ENCODE assay signal across 8 cellular contexts in genomic region chr12:14770495-14771313, GRCh38. TPM values are rescaled to one million over a fixed set of nuclear protein-coding genes. Genes with fewer than 3 reads are reported as not detected.
DNase-seq lines count a peak whose midpoint lies in the region; TF ChIP-seq lines count a peak whose summit lies in the region.

No MANE protein-coding gene starts in this region.

- H3K4me3 ChIP-seq in GM23248 (peak overlapping the region; percentile 93), fibroblast of villous mesenchyme (ENCODE audit: low read depth, low read length) (peak overlapping the region; percentile 98)

- H3K4me2 ChIP-seq in GM23248 (ENCODE audit: unreplicated experiment): peak overlapping the region; percentile 94

- peaks cover 24% of the 10 kb centered on the region for H3K36me3 Mint-ChIP-seq in nephron progenitor cell (ENCODE audit: low read depth)
- peaks cover 49% of the 10 kb centered on the region for H3K36me3 Mint-ChIP-seq in stimulated activated naive CD8-positive, alpha-beta T cell treated with anti-CD3 and anti-CD28 coated beads, Interleukin-15, Interleukin-2, amounts not matched to agents 100 ng/mL and 50 ng/mL, for 24 hours (ENCODE audit: low read depth)

- TF ChIP-seq CTCF in RWPE1 (conservative IDR thresholded peaks at IDR 0.05; ENCODE audit: low read depth) (no peak), fibroblast of villous mesenchyme (IDR thresholded peaks at IDR 0.05; ENCODE audit: insufficient read depth, low read depth, low read length) (no peak), nephron progenitor cell (IDR thresholded peaks at IDR 0.05) (no peak)

- WGBS in GM23248 (ENCODE audit: low coverage in 1 of 2, low lambda C conversion rate in 2 of 2, missing lambda C conversion rate in 2 of 2), 2 experiments: 0 to 1% methylated on average over 51 to 53 of the region's 53 CpGs

- peak overlapping the region; percentile 99 for H3K4me3 Mint-ChIP-seq in nephron progenitor cell
- peak overlapping the region; percentile 97 for H3K4me3 Mint-ChIP-seq in stimulated activated naive CD8-positive, alpha-beta T cell treated with anti-CD3 and anti-CD28 coated beads, Interleukin-15, Interleukin-2, amounts not matched to agents 100 ng/mL and 50 ng/mL, for 24 hours

- in situ Hi-C loops in GM23248 (cut with MboI): no loop called here

- DNase-seq in DMS79 (lab: John Stamatoyannopoulos, UW) (peak; percentile 81), GM23248 (peak; percentile 90), Kasumi-1 (lab: John Stamatoyannopoulos, UW) (peak; percentile 66 to 67), RWPE1 (ENCODE audit: low spot score) (peak; percentile 84), fibroblast of villous mesenchyme (ENCODE audit: low read depth) (peak; percentile 95), nephron progenitor cell (peak; percentile 82)
- DNase-seq in activated effector memory CD4-positive, alpha-beta T cell treated with Interleukin-2 at 50 U/mL for 16 hours: peak; percentile 89

- H3K9me3 Mint-ChIP-seq in nephron progenitor cell: peaks cover 23% of the 10 kb centered on the region
- peaks cover 6% of the 10 kb centered on the region for H3K9me3 Mint-ChIP-seq in stimulated activated naive CD8-positive, alpha-beta T cell treated with anti-CD3 and anti-CD28 coated beads, Interleukin-15, Interleukin-2, amounts not matched to agents 100 ng/mL and 50 ng/mL, for 24 hours

- no peaks in the 10 kb centered on the region for H3K36me3 ChIP-seq in GM23248 (ENCODE audit: low read depth)

- H3K9me2 ChIP-seq in GM23248 (ENCODE audit: insufficient read depth): no peaks in the 10 kb centered on the region

- H3K9me3 ChIP-seq in GM23248 (ENCODE audit: low read depth): no peaks in the 10 kb centered on the region

- H3K79me2 ChIP-seq in GM23248 (ENCODE audit: insufficient read depth): peaks cover 50% of the 10 kb centered on the region

- CTCF ChIA-PET in RWPE1 (lab: Yijun Ruan, JAX): interaction anchor here (0.5 to 1.2 kb wide), 4 partner anchors 13 to 1492 kb away, joined by 3 to 4 read pairs (median 3); no protein-coding TSS in a partner anchor

- POLR2A ChIA-PET in RWPE1 (lab: Yijun Ruan, JAX; ENCODE audit: low non-redundant PET): interaction anchor here (1.1 to 1.3 kb wide), 3 partner anchors 14 to 33 kb away, joined by 4 to 5 read pairs (median 5); partner anchors contain the start of gene C12orf60

- peak overlapping the region; percentile 93 for H3K9ac ChIP-seq in GM23248

- H3K27ac Mint-ChIP-seq in nephron progenitor cell: peak overlapping the region; percentile 99
- H3K27ac Mint-ChIP-seq in stimulated activated naive CD8-positive, alpha-beta T cell treated with anti-CD3 and anti-CD28 coated beads, Interleukin-15, Interleukin-2, amounts not matched to agents 100 ng/mL and 50 ng/mL, for 24 hours: peak overlapping the region; percentile 99

- H2AFZ ChIP-seq in GM23248: peak overlapping the region; percentile 91

- no peaks in the 10 kb centered on the region for H4K20me1 ChIP-seq in GM23248 (ENCODE audit: insufficient read depth)

- H3K27ac ChIP-seq in GM23248 (peak overlapping the region; percentile 93), RWPE1 (peak overlapping the region; percentile 91)

- H3K4me1 Mint-ChIP-seq in nephron progenitor cell: peaks cover 59% of the 10 kb centered on the region
- peaks cover 74% of the 10 kb centered on the region for H3K4me1 Mint-ChIP-seq in stimulated activated naive CD8-positive, alpha-beta T cell treated with anti-CD3 and anti-CD28 coated beads, Interleukin-15, Interleukin-2, amounts not matched to agents 100 ng/mL and 50 ng/mL, for 24 hours (ENCODE audit: low read depth)

- H3K27me3 Mint-ChIP-seq in nephron progenitor cell (ENCODE audit: low read depth, poor library complexity): peaks cover 6% of the 10 kb centered on the region
- H3K27me3 Mint-ChIP-seq in stimulated activated naive CD8-positive, alpha-beta T cell treated with anti-CD3 and anti-CD28 coated beads, Interleukin-15, Interleukin-2, amounts not matched to agents 100 ng/mL and 50 ng/mL, for 24 hours: no peaks in the 10 kb centered on the region

- peaks cover 16% of the 10 kb centered on the region for H3K4me1 ChIP-seq in GM23248 (ENCODE audit: insufficient read depth)

- H3F3A ChIP-seq in GM23248 (ENCODE audit: insufficient read depth): peaks cover 32% of the 10 kb centered on the region

- H3K27me3 ChIP-seq in GM23248 (replicated peaks; ENCODE audit: insufficient read depth): no peaks in the 10 kb centered on the region

RNA-seq across cellular contexts. Expression of gene WBP11, which starts 32.6 kb away (rescaled TPM):
- total RNA-seq in GM23248 (2014; rRNA removed; shearing (Covaris generic)): 5.5 and 11.8 TPM in 2 replicates
- polyA plus RNA-seq in GM23248 (2016; fragmentation: Nextera tagmentation; extraction: Ambion mirVana): 44.0 and 46.1 TPM in 2 replicates
- 11.0 and 15.5 TPM in 2 replicates for total RNA-seq in fibroblast of villous mesenchyme

RNA-seq across cellular contexts. Expression of gene C12orf60, which starts 32.8 kb away (rescaled TPM):
- 1.2 and 2.3 TPM in 2 replicates for total RNA-seq in GM23248 (2014; rRNA removed; shearing (Covaris generic))
- polyA plus RNA-seq in GM23248 (2016; fragmentation: Nextera tagmentation; extraction: Ambion mirVana): 0.86 and 1.2 TPM in 2 replicates
- 0.32 and 0.86 TPM in 2 replicates for total RNA-seq in fibroblast of villous mesenchyme

RNA-seq across cellular contexts. Expression of gene SMCO3, which starts 43.3 kb away (rescaled TPM):
- total RNA-seq in GM23248 (2014; rRNA removed; shearing (Covaris generic)): not detected in 2 replicates
- not detected in 2 replicates for polyA plus RNA-seq in GM23248 (2016; fragmentation: Nextera tagmentation; extraction: Ambion mirVana)
- total RNA-seq in fibroblast of villous mesenchyme: under 0.01 and 0.32 TPM in 2 replicates

Comparison
In these comparisons a context has a peak if more than half of its experiments do, and no peak if none do; other contexts are left out.
1. Peak in every context shown above with its lines: DNase-seq, H3K4me3 ChIP-seq and H3K27ac ChIP-seq.